ENCODE assay signal across 1 cellular context in the genomic region with DNA sequence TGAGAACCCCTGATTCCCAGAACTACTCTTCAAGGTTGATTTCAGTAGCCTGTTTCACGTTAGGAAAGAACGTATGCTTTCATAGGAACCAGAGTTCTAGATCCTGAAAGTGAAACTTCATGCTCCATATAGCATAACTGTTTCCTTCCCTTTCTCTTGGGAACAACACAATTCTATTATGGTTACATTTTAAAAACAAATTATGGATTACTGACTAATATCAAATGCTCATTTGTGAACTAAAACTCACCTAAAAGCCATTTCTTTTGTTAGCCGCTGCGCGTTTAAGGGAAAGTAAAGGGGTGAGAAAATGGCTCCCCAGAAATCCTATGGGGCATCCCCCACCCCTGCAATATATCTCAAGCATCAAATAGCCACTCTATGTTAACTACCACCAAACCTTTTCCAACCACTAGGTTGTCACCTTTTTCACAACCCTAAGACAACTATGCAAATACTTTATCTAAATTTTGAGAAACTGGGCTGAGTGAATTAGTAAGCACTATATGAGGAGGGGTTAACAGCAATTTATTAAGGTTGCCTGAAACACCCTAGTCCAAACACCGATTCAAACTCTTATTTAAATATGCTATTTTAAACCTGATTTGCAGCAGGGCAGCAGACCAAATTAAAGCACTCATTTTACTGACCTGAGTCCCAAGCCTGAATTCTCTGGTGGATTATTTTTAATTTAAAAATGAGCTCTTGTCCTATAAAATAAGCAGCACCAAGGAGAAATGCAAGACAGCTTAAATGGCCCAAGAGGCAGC.
TF ChIP-seq lines count a peak whose summit lies in the region.

No MANE protein-coding gene starts in this region.

TF ChIP-seq in GM23338, 12 proteins besides CTCF, POLR2A, EP300 and RAD21 (continued from another document):
- TF ChIP-seq, protein P1, sequence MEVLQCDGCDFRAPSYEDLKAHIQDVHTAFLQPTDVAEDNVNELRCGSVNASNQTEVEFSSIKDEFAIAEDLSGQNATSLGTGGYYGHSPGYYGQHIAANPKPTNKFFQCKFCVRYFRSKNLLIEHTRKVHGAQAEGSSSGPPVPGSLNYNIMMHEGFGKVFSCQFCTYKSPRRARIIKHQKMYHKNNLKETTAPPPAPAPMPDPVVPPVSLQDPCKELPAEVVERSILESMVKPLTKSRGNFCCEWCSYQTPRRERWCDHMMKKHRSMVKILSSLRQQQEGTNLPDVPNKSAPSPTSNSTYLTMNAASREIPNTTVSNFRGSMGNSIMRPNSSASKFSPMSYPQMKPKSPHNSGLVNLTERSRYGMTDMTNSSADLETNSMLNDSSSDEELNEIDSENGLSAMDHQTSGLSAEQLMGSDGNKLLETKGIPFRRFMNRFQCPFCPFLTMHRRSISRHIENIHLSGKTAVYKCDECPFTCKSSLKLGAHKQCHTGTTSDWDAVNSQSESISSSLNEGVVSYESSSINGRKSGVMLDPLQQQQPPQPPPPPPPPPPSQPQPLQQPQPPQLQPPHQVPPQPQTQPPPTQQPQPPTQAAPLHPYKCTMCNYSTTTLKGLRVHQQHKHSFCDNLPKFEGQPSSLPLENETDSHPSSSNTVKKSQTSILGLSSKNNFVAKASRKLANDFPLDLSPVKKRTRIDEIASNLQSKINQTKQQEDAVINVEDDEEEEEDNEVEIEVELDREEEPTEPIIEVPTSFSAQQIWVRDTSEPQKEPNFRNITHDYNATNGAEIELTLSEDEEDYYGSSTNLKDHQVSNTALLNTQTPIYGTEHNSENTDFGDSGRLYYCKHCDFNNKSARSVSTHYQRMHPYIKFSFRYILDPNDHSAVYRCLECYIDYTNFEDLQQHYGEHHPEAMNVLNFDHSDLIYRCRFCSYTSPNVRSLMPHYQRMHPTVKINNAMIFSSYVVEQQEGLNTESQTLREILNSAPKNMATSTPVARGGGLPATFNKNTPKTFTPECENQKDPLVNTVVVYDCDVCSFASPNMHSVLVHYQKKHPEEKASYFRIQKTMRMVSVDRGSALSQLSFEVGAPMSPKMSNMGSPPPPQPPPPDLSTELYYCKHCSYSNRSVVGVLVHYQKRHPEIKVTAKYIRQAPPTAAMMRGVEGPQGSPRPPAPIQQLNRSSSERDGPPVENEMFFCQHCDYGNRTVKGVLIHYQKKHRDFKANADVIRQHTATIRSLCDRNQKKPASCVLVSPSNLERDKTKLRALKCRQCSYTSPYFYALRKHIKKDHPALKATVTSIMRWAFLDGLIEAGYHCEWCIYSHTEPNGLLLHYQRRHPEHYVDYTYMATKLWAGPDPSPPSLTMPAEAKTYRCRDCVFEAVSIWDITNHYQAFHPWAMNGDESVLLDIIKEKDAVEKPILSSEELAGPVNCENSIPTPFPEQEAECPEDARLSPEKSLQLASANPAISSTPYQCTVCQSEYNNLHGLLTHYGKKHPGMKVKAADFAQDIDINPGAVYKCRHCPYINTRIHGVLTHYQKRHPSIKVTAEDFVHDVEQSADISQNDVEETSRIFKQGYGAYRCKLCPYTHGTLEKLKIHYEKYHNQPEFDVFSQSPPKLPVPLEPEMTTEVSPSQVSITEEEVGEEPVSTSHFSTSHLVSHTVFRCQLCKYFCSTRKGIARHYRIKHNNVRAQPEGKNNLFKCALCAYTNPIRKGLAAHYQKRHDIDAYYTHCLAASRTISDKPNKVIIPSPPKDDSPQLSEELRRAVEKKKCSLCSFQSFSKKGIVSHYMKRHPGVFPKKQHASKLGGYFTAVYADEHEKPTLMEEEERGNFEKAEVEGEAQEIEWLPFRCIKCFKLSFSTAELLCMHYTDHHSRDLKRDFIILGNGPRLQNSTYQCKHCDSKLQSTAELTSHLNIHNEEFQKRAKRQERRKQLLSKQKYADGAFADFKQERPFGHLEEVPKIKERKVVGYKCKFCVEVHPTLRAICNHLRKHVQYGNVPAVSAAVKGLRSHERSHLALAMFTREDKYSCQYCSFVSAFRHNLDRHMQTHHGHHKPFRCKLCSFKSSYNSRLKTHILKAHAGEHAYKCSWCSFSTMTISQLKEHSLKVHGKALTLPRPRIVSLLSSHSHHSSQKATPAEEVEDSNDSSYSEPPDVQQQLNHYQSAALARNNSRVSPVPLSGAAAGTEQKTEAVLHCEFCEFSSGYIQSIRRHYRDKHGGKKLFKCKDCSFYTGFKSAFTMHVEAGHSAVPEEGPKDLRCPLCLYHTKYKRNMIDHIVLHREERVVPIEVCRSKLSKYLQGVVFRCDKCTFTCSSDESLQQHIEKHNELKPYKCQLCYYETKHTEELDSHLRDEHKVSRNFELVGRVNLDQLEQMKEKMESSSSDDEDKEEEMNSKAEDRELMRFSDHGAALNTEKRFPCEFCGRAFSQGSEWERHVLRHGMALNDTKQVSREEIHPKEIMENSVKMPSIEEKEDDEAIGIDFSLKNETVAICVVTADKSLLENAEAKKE (CRISPR knock-in tag; IDR thresholded peaks at IDR 0.05) = no peak
- TF ChIP-seq EZH2phosphoT487 (IDR thresholded peaks at IDR 0.05; ENCODE audit: unreplicated experiment) (no peak), CREB1 (CRISPR knock-in tag; IDR thresholded peaks at IDR 0.05; ENCODE audit: low read depth) (no peak), ETS1 (IDR thresholded peaks at IDR 0.05) (no peak), ZNF114 (CRISPR knock-in tag; IDR thresholded peaks at IDR 0.05) (no peak), JUNB (IDR thresholded peaks at IDR 0.05; ENCODE audit: unreplicated experiment) (no peak), POLR2AphosphoS5 (IDR thresholded peaks at IDR 0.05; ENCODE audit: low read depth) (no peak), NANOG (IDR thresholded peaks at IDR 0.05; ENCODE audit: borderline replicate concordance) (no peak)
